ENCODE assay signal across 17 cellular contexts in the genomic region with DNA sequence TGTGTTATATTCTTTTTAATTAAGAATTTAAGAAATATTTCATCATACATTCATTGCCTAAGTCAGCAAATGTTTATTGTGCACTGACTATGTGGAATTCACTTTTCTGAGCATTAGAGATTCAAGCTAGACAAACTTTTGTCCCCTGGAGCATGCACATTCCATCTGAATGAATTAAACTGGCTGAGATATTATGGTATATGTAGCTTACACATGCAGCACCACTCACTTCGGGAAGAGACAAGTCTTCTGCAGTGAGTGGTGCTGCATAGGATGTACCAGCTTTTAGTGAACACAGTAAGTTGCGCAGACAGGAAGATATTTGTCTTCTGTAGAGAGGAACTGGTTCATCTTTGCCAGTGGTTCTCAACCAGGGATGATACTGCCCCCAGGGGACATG.
"Had no signal": no experiment of that assay in that cellular context is flagged by ENCODE, and none has a peak within 500 bp of the region (broad histone marks: within the 10 kb centered on the region; RNA-seq: fewer than 3 reads in every experiment).

No MANE protein-coding gene starts in this region.

- H3K27me3 Mint-ChIP-seq: activated naive CD4-positive, alpha-beta T cell treated with anti-CD3 and anti-CD28 coated beads, Interleukin-2, amount 50 U/mL, for 24 hours; natural killer cell treated with Interleukin-12 subunit alpha and Interleukin-12 subunit beta and Interleukin-15 and Interleukin-18, amount 100 ng/mL, for 72 hours; stimulated activated naive B cell treated with anti-CD40 and anti-IgM and Interleukin-4, amounts not matched to agents 10 μg/mL and 1 μg/mL and 100 μg/mL, for 72 hours had no signal

- ATAC-seq: activated T-cell treated with anti-CD3 and anti-CD28 coated beads, Interleukin-2, amount 50 U/mL, for 72 hours; natural killer cell treated with Interleukin-12 subunit alpha and Interleukin-12 subunit beta and Interleukin-15 and Interleukin-18, amount 100 ng/mL, for 72 hours; stimulated activated naive B cell treated with anti-CD40 and anti-IgM and Interleukin-4, amounts not matched to agents 10 μg/mL and 1 μg/mL and 100 μg/mL, for 72 hours had no signal

- H3K4me1 Mint-ChIP-seq: activated naive CD4-positive, alpha-beta T cell treated with anti-CD3 and anti-CD28 coated beads, Interleukin-2, amount 50 U/mL, for 24 hours; stimulated activated naive B cell treated with anti-CD40 and anti-IgM and Interleukin-4, amounts not matched to agents 10 μg/mL and 1 μg/mL and 100 μg/mL, for 72 hours had no signal

- H3K9me3 ChIP-seq: adrenal gland, neutrophil, sigmoid colon had no signal

- H3K27ac ChIP-seq: adrenal gland, neutrophil, sigmoid colon, WERI-Rb-1 had no signal

- H3K4me3 ChIP-seq: adrenal gland, lung, sigmoid colon had no signal

- H3K4me3 Mint-ChIP-seq: activated naive CD4-positive, alpha-beta T cell treated with anti-CD3 and anti-CD28 coated beads, Interleukin-2, amount 50 U/mL, for 24 hours; activated T-cell treated with anti-CD3 and anti-CD28 coated beads, Interleukin-2, amount 50 U/mL, for 72 hours; mesothelial cell of epicardium; natural killer cell treated with Interleukin-12 subunit alpha and Interleukin-12 subunit beta and Interleukin-15 and Interleukin-18, amount 100 ng/mL, for 72 hours; stimulated activated naive B cell treated with anti-CD40 and anti-IgM and Interleukin-4, amounts not matched to agents 10 μg/mL and 1 μg/mL and 100 μg/mL, for 72 hours had no signal

- H3K36me3 Mint-ChIP-seq: activated naive CD4-positive, alpha-beta T cell treated with anti-CD3 and anti-CD28 coated beads, Interleukin-2, amount 50 U/mL, for 24 hours; natural killer cell treated with Interleukin-12 subunit alpha and Interleukin-12 subunit beta and Interleukin-15 and Interleukin-18, amount 100 ng/mL, for 72 hours; stimulated activated naive B cell treated with anti-CD40 and anti-IgM and Interleukin-4, amounts not matched to agents 10 μg/mL and 1 μg/mL and 100 μg/mL, for 72 hours had no signal

- H3K27ac Mint-ChIP-seq: activated naive CD4-positive, alpha-beta T cell treated with anti-CD3 and anti-CD28 coated beads, Interleukin-2, amount 50 U/mL, for 24 hours; activated T-cell treated with anti-CD3 and anti-CD28 coated beads, Interleukin-2, amount 50 U/mL, for 72 hours; mesothelial cell of epicardium; natural killer cell treated with Interleukin-12 subunit alpha and Interleukin-12 subunit beta and Interleukin-15 and Interleukin-18, amount 100 ng/mL, for 72 hours had no signal

- H3K4me1 ChIP-seq: adrenal gland had no signal

- DNase-seq: activated CD4-positive, alpha-beta T cell treated with anti-CD3 and anti-CD28 coated beads for 1 hour; activated CD8-positive, alpha-beta memory T cell treated with anti-CD3 and anti-CD28 coated beads for 24 hours; activated effector memory CD4-positive, alpha-beta T cell treated with anti-CD3 and anti-CD28 coated beads, Interleukin-2, amount 50 U/mL, for 16 hours; activated T-cell treated with anti-CD3 and anti-CD28 coated beads, Interleukin-2, amount 50 U/mL, for 72 hours; adrenal gland; cerebellar nuclear complex; effector CD8-positive, alpha-beta T cell; islet precursor cell; sigmoid colon; stimulated activated CD4-positive, alpha-beta T cell treated with anti-CD3 and anti-CD28 coated beads, Interleukin-4, amount 100 ng/mL, for 4 hours; stimulated activated naive B cell treated with anti-CD40 and anti-IgM and Interleukin-4, amounts not matched to agents 10 μg/mL and 1 μg/mL and 100 μg/mL, for 72 hours; WERI-Rb-1 had no signal

- H3K9me3 Mint-ChIP-seq: activated naive CD4-positive, alpha-beta T cell treated with anti-CD3 and anti-CD28 coated beads, Interleukin-2, amount 50 U/mL, for 24 hours; stimulated activated naive B cell treated with anti-CD40 and anti-IgM and Interleukin-4, amounts not matched to agents 10 μg/mL and 1 μg/mL and 100 μg/mL, for 72 hours had no signal

- H3K36me3 ChIP-seq: adrenal gland, neutrophil, sigmoid colon, WERI-Rb-1 had no signal

- H3K27me3 ChIP-seq: adrenal gland, neutrophil, sigmoid colon had no signal
